15 cellular contexts compared by ENCODE assay signal in the genomic region with DNA sequence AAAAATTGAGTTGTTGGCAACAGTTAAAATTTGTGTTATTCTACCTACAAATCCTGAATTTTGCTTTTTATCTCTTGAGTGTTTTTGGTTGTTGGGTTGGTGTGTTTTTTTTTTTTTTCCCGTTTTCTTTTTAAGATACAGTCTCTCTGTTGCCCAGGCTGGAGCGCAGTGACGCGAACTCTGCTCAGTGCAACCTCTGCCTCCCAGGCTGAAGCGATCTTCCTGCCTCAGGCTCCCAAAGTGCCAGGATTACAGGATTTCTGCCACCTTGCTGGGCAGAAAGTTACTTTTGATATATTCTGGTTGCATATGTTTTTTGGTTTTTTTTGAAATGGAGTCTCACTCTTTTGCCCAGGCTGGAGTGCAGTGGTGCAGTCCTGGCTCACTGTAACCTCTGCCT. TPM values are rescaled to one million over a fixed set of nuclear protein-coding genes. Genes with fewer than 3 reads are reported as not detected.
DNase-seq lines count a peak whose midpoint lies in the region; ATAC-seq, FAIRE-seq and TF ChIP-seq lines count a peak whose summit lies in the region.
"Had no signal": no experiment of that assay in that cellular context is flagged by ENCODE, and none has a peak within 500 bp of the region (broad histone marks: within the 10 kb centered on the region; RNA-seq: fewer than 3 reads in every experiment).

No MANE protein-coding gene starts in this region.

- no peaks in the 10 kb centered on the region for H3K27me3 Mint-ChIP-seq in CD4-positive, alpha-beta T cell
- H3K27me3 Mint-ChIP-seq in GM23338 (ENCODE audit: insufficient read depth, low read depth, poor library complexity) = peaks cover 7% of the 10 kb centered on the region
- no peaks in the 10 kb centered on the region for H3K27me3 Mint-ChIP-seq in astrocyte (ENCODE audit: low read depth, unreplicated experiment)
- H3K27me3 Mint-ChIP-seq in neural crest cell (ENCODE audit: low read depth) = no peaks in the 10 kb centered on the region
- H3K27me3 Mint-ChIP-seq: CD4-positive, alpha-beta memory T cell had no signal

- no peaks in the 10 kb centered on the region for H3K27me3 ChIP-seq in CD4-positive, alpha-beta T cell (ENCODE audit: control insufficient read depth, insufficient read depth, low read length)
- H3K27me3 ChIP-seq in GM23338 (ENCODE audit: insufficient read depth) = no peaks in the 10 kb centered on the region
- no peaks in the 10 kb centered on the region for H3K27me3 ChIP-seq in astrocyte (ENCODE audit: insufficient read depth, low read length)
- H3K27me3 ChIP-seq in upper lobe of right lung = no peaks in the 10 kb centered on the region

- H3K36me3 Mint-ChIP-seq in CD4-positive, alpha-beta T cell (ENCODE audit: low read depth) = peaks cover 69% of the 10 kb centered on the region
- H3K36me3 Mint-ChIP-seq in GM23338 (ENCODE audit: low read depth) = peaks cover 46% of the 10 kb centered on the region
- peaks cover 6% of the 10 kb centered on the region for H3K36me3 Mint-ChIP-seq in astrocyte (ENCODE audit: low read depth, unreplicated experiment)
- peaks cover 9% of the 10 kb centered on the region for H3K36me3 Mint-ChIP-seq in neural crest cell (ENCODE audit: low read depth)

- no peak for ATAC-seq in CD4-positive, alpha-beta T cell (ENCODE audit: poor library complexity)
- ATAC-seq in GM23338 (no peak), upper lobe of right lung (no peak), GM21737 (IDR thresholded peaks at IDR 0.05; ENCODE audit: unreplicated experiment) (no peak)

- no peaks in the 10 kb centered on the region for H3K9me2 ChIP-seq in GM23338 (ENCODE audit: insufficient read depth)

- FAIRE-seq in astrocyte (lab: Jason Lieb, UNC) = no peak
- FAIRE-seq: A204.1 had no signal

- H3F3A ChIP-seq in GM23338 (replicated peaks; ENCODE audit: low read depth) = 0 out of 2 replicates have a peak, but pooled peaks cover 5% of the 10 kb centered on the region

- CTCF ChIA-PET in CD4-positive, alpha-beta T cell (lab: Charles Lee) = no interaction called here

- H3K36me3 ChIP-seq in GM23338 (ENCODE audit: insufficient read depth) (peaks cover 22% of the 10 kb centered on the region; the same call in 1 of the 2 replicates), astrocyte (ENCODE audit: insufficient read depth, low read length) (peaks cover 22% of the 10 kb centered on the region), upper lobe of right lung (peaks cover 38% of the 10 kb centered on the region)

- no peak overlapping the region for H3K4me2 ChIP-seq in GM23338
- H3K4me2 ChIP-seq in astrocyte (ENCODE audit: low read length) = no peak overlapping the region

- no peak for TF ChIP-seq CTCF in CD4-positive, alpha-beta T cell (IDR thresholded peaks at IDR 0.05)
- no peak for TF ChIP-seq CTCF in GM23338 (conservative IDR thresholded peaks at IDR 0.05; ENCODE audit: low read depth in 2 of 2)
- no peak for TF ChIP-seq CTCF in astrocyte (IDR thresholded peaks at IDR 0.05; ENCODE audit: insufficient read depth, low read depth, low read length)
- TF ChIP-seq CTCF in neural crest cell (conservative IDR thresholded peaks at IDR 0.05) = no peak
- no peak for TF ChIP-seq CTCF in upper lobe of right lung (IDR thresholded peaks at IDR 0.05)

- H2AFZ ChIP-seq in GM23338 (no peak overlapping the region), astrocyte (ENCODE audit: low read depth, low read length) (no peak overlapping the region)

- H3K9me3 ChIP-seq in CD4-positive, alpha-beta T cell (ENCODE audit: control insufficient read depth, low read length) = no peaks in the 10 kb centered on the region
- H3K9me3 ChIP-seq in astrocyte (ENCODE audit: insufficient read depth, low read depth, low read length) = no peaks in the 10 kb centered on the region
- H3K9me3 ChIP-seq in upper lobe of right lung = no peaks in the 10 kb centered on the region

- peaks cover 16% of the 10 kb centered on the region for H3K4me1 Mint-ChIP-seq in CD4-positive, alpha-beta T cell (ENCODE audit: low read depth)
- peaks cover 11% of the 10 kb centered on the region for H3K4me1 Mint-ChIP-seq in GM23338
- H3K4me1 Mint-ChIP-seq in astrocyte (ENCODE audit: low read depth, unreplicated experiment) = peaks cover 4% of the 10 kb centered on the region
- peaks cover 14% of the 10 kb centered on the region for H3K4me1 Mint-ChIP-seq in neural crest cell

- H4K20me1 ChIP-seq in GM23338 (replicated peaks; ENCODE audit: insufficient read depth) (peaks cover 16% of the 10 kb centered on the region), astrocyte (ENCODE audit: insufficient read depth, low read length) (peaks cover 19% of the 10 kb centered on the region)

- no peak overlapping the region for H3K27ac ChIP-seq in CD4-positive, alpha-beta T cell (ENCODE audit: low read depth, low read length)
- 0 out of 2 replicates have a peak overlapping the region, but pooled peaks have one; percentile 19 for H3K27ac ChIP-seq in GM23338 (ENCODE audit: low read depth)
- no peak overlapping the region for H3K27ac ChIP-seq in astrocyte (ENCODE audit: low read depth, low read length)
- no peak overlapping the region for H3K27ac ChIP-seq in upper lobe of right lung
- H3K27ac ChIP-seq: C4-2B had no signal

- intact Hi-C loops in CD4-positive, alpha-beta T cell (cut with DNase I, micrococcal nuclease) = loop anchor here in 1 of 2 experiments (5.0 to 10.0 kb wide), 2 partner anchors 141 to 1043 kb away; partner anchors contain the start of gene POFUT2
- intact Hi-C loops in upper lobe of right lung (cut with DNase I) = no loop called here

- H3K79me2 ChIP-seq in GM23338 (replicated peaks; ENCODE audit: insufficient read depth) = peaks cover 80% of the 10 kb centered on the region
- peaks cover 70% of the 10 kb centered on the region for H3K79me2 ChIP-seq in astrocyte (ENCODE audit: insufficient read depth, low read length)

- peak overlapping the region; percentile 38 for H3K4me3 Mint-ChIP-seq in CD4-positive, alpha-beta T cell
- no peak overlapping the region for H3K4me3 Mint-ChIP-seq in GM23338
- no peak overlapping the region for H3K4me3 Mint-ChIP-seq in astrocyte (ENCODE audit: unreplicated experiment)
- peak overlapping the region; percentile 19 for H3K4me3 Mint-ChIP-seq in neural crest cell
- H3K4me3 Mint-ChIP-seq: CD4-positive, alpha-beta memory T cell had no signal

- H3K4me3 ChIP-seq in GM23338 (no peak overlapping the region), astrocyte (ENCODE audit: insufficient read depth, low read depth, low read length) (no peak overlapping the region), upper lobe of right lung (no peak overlapping the region)

- H3K9me3 Mint-ChIP-seq in CD4-positive, alpha-beta T cell = no peaks in the 10 kb centered on the region
- H3K9me3 Mint-ChIP-seq in GM23338 (0 out of 3 replicates have a peak, but pooled peaks cover 1% of the 10 kb centered on the region), astrocyte (ENCODE audit: unreplicated experiment) (no peaks in the 10 kb centered on the region), neural crest cell (no peaks in the 10 kb centered on the region)

- H3K9ac ChIP-seq in astrocyte (ENCODE audit: low read length) = no peak overlapping the region

- no peak overlapping the region for H3K27ac Mint-ChIP-seq in CD4-positive, alpha-beta T cell
- H3K27ac Mint-ChIP-seq in GM23338 = no peak overlapping the region
- peak overlapping the region; percentile 34 for H3K27ac Mint-ChIP-seq in astrocyte (ENCODE audit: unreplicated experiment)
- H3K27ac Mint-ChIP-seq in neural crest cell (ENCODE audit: unreplicated experiment) = no peak overlapping the region

- POLR2A ChIA-PET in CD4-positive, alpha-beta T cell (lab: Charles Lee) = no interaction called here

- no peak for DNase-seq in CD4-positive, alpha-beta T cell
- DNase-seq in GM23338 (ENCODE audit: low spot score) (no peak), astrocyte (ENCODE audit: low read depth) (no peak), neural crest cell (ENCODE audit: low read depth, low spot score) (no peak), upper lobe of right lung (no peak), AG08396 (ENCODE audit: low spot score) (no peak)
- DNase-seq: ACHN; AML-193; CD4-positive, alpha-beta memory T cell; DMS79 treated with DMSO at 0.1 percent for 48 hours; GF-D8; HCEC 1CT had no signal

- H3K4me1 ChIP-seq in GM23338 (ENCODE audit: insufficient read depth) (peaks cover 11% of the 10 kb centered on the region), astrocyte (ENCODE audit: insufficient read depth, low read length) (peaks cover 15% of the 10 kb centered on the region), upper lobe of right lung (peaks cover 8% of the 10 kb centered on the region)

TF ChIP-seq in GM23338, 12 proteins besides CTCF, POLR2A, EP300 and RAD21 (continues in another document):
- TF ChIP-seq ZNF114 (CRISPR knock-in tag; IDR thresholded peaks at IDR 0.05) = no peak
- TF ChIP-seq CREB1 (CRISPR knock-in tag; IDR thresholded peaks at IDR 0.05; ENCODE audit: low read depth) = no peak
- no peak for TF ChIP-seq EZH2phosphoT487 (IDR thresholded peaks at IDR 0.05; ENCODE audit: unreplicated experiment)

RNA-seq across cellular contexts. Expression of gene PCNT, which starts 4.2 kb away (rescaled TPM):
- 10 to 100 TPM; 54.4 to 55.5 TPM for total RNA-seq in CD4-positive, alpha-beta T cell
- total RNA-seq in GM23338 (2014; rRNA removed; shearing (Covaris generic)) = 38.4 and 39.6 TPM in 2 replicates
- polyA plus RNA-seq in GM23338 (2016; fragmentation: Nextera tagmentation; extraction: Ambion mirVana) = 39.6 and 46.1 TPM in 2 replicates
- total RNA-seq in astrocyte = 19.9 and 23.4 TPM in 2 replicates
- total RNA-seq in neural crest cell = 54.8 and 60.4 TPM in 2 replicates
- total RNA-seq in upper lobe of right lung = 29.3 TPM

RNA-seq across cellular contexts. Expression of gene C21orf58, which starts 4.5 kb away (rescaled TPM):
- total RNA-seq in CD4-positive, alpha-beta T cell = 1 to 10 TPM; 2.0 to 2.8 TPM
- 14.9 and 17.7 TPM in 2 replicates for total RNA-seq in GM23338 (2014; rRNA removed; shearing (Covaris generic))
- 22.4 and 23.9 TPM in 2 replicates for polyA plus RNA-seq in GM23338 (2016; fragmentation: Nextera tagmentation; extraction: Ambion mirVana)
- total RNA-seq in astrocyte (3.1 and 3.2 TPM in 2 replicates), neural crest cell (61.0 and 61.5 TPM in 2 replicates), upper lobe of right lung (2.3 TPM)

RNA-seq across cellular contexts. Expression of gene YBEY, which starts 42.0 kb away (rescaled TPM):
- total RNA-seq in CD4-positive, alpha-beta T cell = 10 to 100 TPM; 10.6 to 14.8 TPM
- 31.8 and 33.0 TPM in 2 replicates for total RNA-seq in GM23338 (2014; rRNA removed; shearing (Covaris generic))
- 28.1 and 34.0 TPM in 2 replicates for polyA plus RNA-seq in GM23338 (2016; fragmentation: Nextera tagmentation; extraction: Ambion mirVana)
- total RNA-seq in astrocyte (13.5 and 16.8 TPM in 2 replicates), neural crest cell (23.0 and 23.1 TPM in 2 replicates), upper lobe of right lung (14.0 TPM)

RNA-seq across cellular contexts. Expression of gene MCM3AP, which starts 42.7 kb away (rescaled TPM):
- total RNA-seq in CD4-positive, alpha-beta T cell = 10 to 100 TPM; 94.3 to 96.5 TPM
- total RNA-seq in GM23338 (2014; rRNA removed; shearing (Covaris generic)) = 123 and 167 TPM in 2 replicates
- polyA plus RNA-seq in GM23338 (2016; fragmentation: Nextera tagmentation; extraction: Ambion mirVana) = 39.2 and 44.4 TPM in 2 replicates
- 84.2 and 86.7 TPM in 2 replicates for total RNA-seq in astrocyte
- total RNA-seq in neural crest cell = 142 and 153 TPM in 2 replicates
- 92.2 TPM for total RNA-seq in upper lobe of right lung

Comparison
In these comparisons a context has a peak if more than half of its experiments do, and no peak if none do; other contexts are left out.
1. H3K4me3 Mint-ChIP-seq: peak in CD4-positive, alpha-beta T cell (single experiment) and neural crest cell (single experiment); none in GM23338 (single experiment) and astrocyte (single experiment).